14 cellular contexts compared by ENCODE assay signal in the genomic region with DNA sequence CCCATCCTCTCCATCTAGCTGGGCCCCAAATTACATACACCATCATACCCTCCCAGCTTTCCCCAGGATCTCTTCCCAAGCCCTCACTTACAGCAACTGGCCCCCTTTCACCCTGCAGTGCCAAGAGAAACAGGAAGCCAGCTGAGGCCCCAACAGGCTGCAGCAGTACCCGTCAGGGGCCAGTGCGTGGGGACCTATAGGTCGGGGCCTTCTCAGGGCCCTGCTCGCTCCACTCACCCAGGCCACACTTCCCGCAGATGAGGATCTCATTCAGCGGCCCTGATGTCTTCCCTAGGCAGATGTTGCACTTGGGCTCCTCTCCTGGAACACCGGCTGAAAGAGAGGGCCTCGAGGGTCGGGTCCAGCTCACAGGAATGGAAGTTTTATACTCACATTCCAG. TPM values are rescaled to one million over a fixed set of nuclear protein-coding genes. Genes with fewer than 3 reads are reported as not detected.
DNase-seq lines count a peak whose midpoint lies in the region; ATAC-seq and TF ChIP-seq lines count a peak whose summit lies in the region.
"Had no signal": no experiment of that assay in that cellular context is flagged by ENCODE, and none has a peak within 500 bp of the region (broad histone marks: within the 10 kb centered on the region; RNA-seq: fewer than 3 reads in every experiment).

No MANE protein-coding gene starts in this region.

- H3K27me3 ChIP-seq in prostate gland (replicated peaks; ENCODE audit: insufficient read depth) = no peaks in the 10 kb centered on the region
- H3K27me3 ChIP-seq: upper lobe of right lung had no signal

- no peak overlapping the region for H3K27ac ChIP-seq in prostate gland

- POLR2A ChIA-PET in activated CD4-positive, alpha-beta memory T cell treated with anti-CD3 and anti-CD28 coated beads, Interleukin-2, amount 10 ng/mL, durations not matched to agents 7 days and 5 days (lab: Charles Lee) = interaction anchor here (0.7 to 18.3 kb wide), 9 partner anchors 7 to 77 kb away, joined by 3 to 864 read pairs (median 10); a partner anchor contains a TSS
- POLR2A ChIA-PET in naive thymus-derived CD8-positive, alpha-beta T cell (lab: Charles Lee) = interaction anchor here (0.7 to 18.9 kb wide), 13 partner anchors 9 to 77 kb away, joined by 3 to 580 read pairs (median 12); a partner anchor contains a TSS

- no peaks in the 10 kb centered on the region for H3K4me1 ChIP-seq in prostate gland (replicated peaks)

- no peak for TF ChIP-seq POLR2A in prostate gland (IDR thresholded peaks at IDR 0.05)

- intact Hi-C loops in natural killer cell (cut with micrococcal nuclease) = no loop called here
- intact Hi-C loops in prostate gland (cut with DNase I) = loop anchor here (10.0 kb wide), 1 partner anchor 115 kb away; no protein-coding TSS in a partner anchor

- no peaks in the 10 kb centered on the region for H3K9me3 ChIP-seq in prostate gland
- H3K9me3 ChIP-seq: lower lobe of right lung, upper lobe of right lung had no signal

- no peaks in the 10 kb centered on the region for H3K9me3 Mint-ChIP-seq in natural killer cell treated with Interleukin-12 subunit alpha and Interleukin-12 subunit beta and Interleukin-15 and Interleukin-18, amount 100 ng/mL, for 72 hours
- H3K9me3 Mint-ChIP-seq in natural killer cell = no peaks in the 10 kb centered on the region
- no peaks in the 10 kb centered on the region for H3K9me3 Mint-ChIP-seq in activated CD4-positive, alpha-beta memory T cell treated with anti-CD3 and anti-CD28 coated beads, Interleukin-2, amount 10 ng/mL, durations not matched to agents 7 days and 5 days
- no peaks in the 10 kb centered on the region for H3K9me3 Mint-ChIP-seq in naive thymus-derived CD8-positive, alpha-beta T cell

- H3K36me3 ChIP-seq in prostate gland = no peaks in the 10 kb centered on the region
- H3K36me3 ChIP-seq: upper lobe of right lung had no signal

- H3K27me3 Mint-ChIP-seq in natural killer cell treated with Interleukin-12 subunit alpha and Interleukin-12 subunit beta and Interleukin-15 and Interleukin-18, amount 100 ng/mL, for 72 hours = no peaks in the 10 kb centered on the region
- H3K27me3 Mint-ChIP-seq in natural killer cell (ENCODE audit: low read depth in 2 of 2) = no peaks in the 10 kb centered on the region
- H3K27me3 Mint-ChIP-seq in activated CD4-positive, alpha-beta memory T cell treated with anti-CD3 and anti-CD28 coated beads, Interleukin-2, amount 10 ng/mL, durations not matched to agents 7 days and 5 days = no peaks in the 10 kb centered on the region
- no peaks in the 10 kb centered on the region for H3K27me3 Mint-ChIP-seq in naive thymus-derived CD8-positive, alpha-beta T cell

- H3K4me3 Mint-ChIP-seq in natural killer cell treated with Interleukin-12 subunit alpha and Interleukin-12 subunit beta and Interleukin-15 and Interleukin-18, amount 100 ng/mL, for 72 hours = peak overlapping the region; percentile 25
- H3K4me3 Mint-ChIP-seq in natural killer cell = no peak overlapping the region
- no peak overlapping the region for H3K4me3 Mint-ChIP-seq in activated CD4-positive, alpha-beta memory T cell treated with anti-CD3 and anti-CD28 coated beads, Interleukin-2, amount 10 ng/mL, durations not matched to agents 7 days and 5 days
- H3K4me3 Mint-ChIP-seq in naive thymus-derived CD8-positive, alpha-beta T cell = peak overlapping the region in 3 of 10 donors; percentile 27 to 41 (median 37)

- H3K4me3 ChIP-seq in prostate gland = no peak overlapping the region
- H3K4me3 ChIP-seq: lower lobe of right lung, upper lobe of right lung had no signal

- WGBS in prostate gland = 91% methylated on average over 9 of the region's 9 CpGs

- peaks cover 30 to 36% of the 10 kb centered on the region in 2 donors for H3K4me1 Mint-ChIP-seq in natural killer cell treated with Interleukin-12 subunit alpha and Interleukin-12 subunit beta and Interleukin-15 and Interleukin-18, amount 100 ng/mL, for 72 hours (ENCODE audit: low read depth in 2 of 2)
- peaks cover 4 to 24% of the 10 kb centered on the region in 2 donors for H3K4me1 Mint-ChIP-seq in natural killer cell
- peaks cover 66% of the 10 kb centered on the region for H3K4me1 Mint-ChIP-seq in activated CD4-positive, alpha-beta memory T cell treated with anti-CD3 and anti-CD28 coated beads, Interleukin-2, amount 10 ng/mL, durations not matched to agents 7 days and 5 days
- peaks cover 12 to 56% (median 35%) of the 10 kb centered on the region in 4 donors for H3K4me1 Mint-ChIP-seq in naive thymus-derived CD8-positive, alpha-beta T cell

- ATAC-seq in natural killer cell treated with Interleukin-12 subunit alpha and Interleukin-12 subunit beta and Interleukin-15 and Interleukin-18, amount 100 ng/mL, for 72 hours = no peak
- ATAC-seq in natural killer cell = no peak
- no peak for ATAC-seq in naive thymus-derived CD8-positive, alpha-beta T cell
- ATAC-seq in HG02885 (IDR thresholded peaks at IDR 0.05; ENCODE audit: poor library complexity, unreplicated experiment) = no peak
- no peak for ATAC-seq in GM19351 (IDR thresholded peaks at IDR 0.05; ENCODE audit: unreplicated experiment)
- ATAC-seq: lower lobe of right lung, Right ventricle myocardium inferior, upper lobe of right lung had no signal

- peaks cover 18% of the 10 kb centered on the region for H3K36me3 Mint-ChIP-seq in natural killer cell treated with Interleukin-12 subunit alpha and Interleukin-12 subunit beta and Interleukin-15 and Interleukin-18, amount 100 ng/mL, for 72 hours
- no peaks in the 10 kb centered on the region for H3K36me3 Mint-ChIP-seq in natural killer cell
- peaks cover 87% of the 10 kb centered on the region for H3K36me3 Mint-ChIP-seq in activated CD4-positive, alpha-beta memory T cell treated with anti-CD3 and anti-CD28 coated beads, Interleukin-2, amount 10 ng/mL, durations not matched to agents 7 days and 5 days (ENCODE audit: low read depth)
- H3K36me3 Mint-ChIP-seq in naive thymus-derived CD8-positive, alpha-beta T cell = peaks cover 0 to 49% (median 3%) of the 10 kb centered on the region in 3 donors

- DNase-seq in natural killer cell treated with Interleukin-12 subunit alpha and Interleukin-12 subunit beta and Interleukin-15 and Interleukin-18, amount 100 ng/mL, for 72 hours (ENCODE audit: low spot score) = peak; percentile 59
- DNase-seq in natural killer cell (no peak), 8988T (no peak), prostate gland (ENCODE audit: low spot score) (no peak)
- no peak for DNase-seq in activated CD4-positive, alpha-beta memory T cell treated with anti-CD3 and anti-CD28 coated beads, Interleukin-2, amount 10 ng/mL, durations not matched to agents 7 days and 5 days
- no peak for DNase-seq in naive thymus-derived CD8-positive, alpha-beta T cell
- DNase-seq: DND-41, NCI-H1694, NCI-H526, upper lobe of right lung had no signal

- CTCF ChIA-PET in activated CD4-positive, alpha-beta memory T cell treated with anti-CD3 and anti-CD28 coated beads, Interleukin-2, amount 10 ng/mL, durations not matched to agents 7 days and 5 days (lab: Charles Lee) = interaction anchor here (0.9 to 4.9 kb wide), 6 partner anchors 22 to 190 kb away, joined by 3 to 66 read pairs (median 8); no protein-coding TSS in a partner anchor

- H3K27ac Mint-ChIP-seq in natural killer cell treated with Interleukin-12 subunit alpha and Interleukin-12 subunit beta and Interleukin-15 and Interleukin-18, amount 100 ng/mL, for 72 hours = no peak overlapping the region
- H3K27ac Mint-ChIP-seq in natural killer cell = peak overlapping the region in 1 of 2 donors; percentile 94
- peak overlapping the region; percentile 92 for H3K27ac Mint-ChIP-seq in activated CD4-positive, alpha-beta memory T cell treated with anti-CD3 and anti-CD28 coated beads, Interleukin-2, amount 10 ng/mL, durations not matched to agents 7 days and 5 days
- H3K27ac Mint-ChIP-seq in naive thymus-derived CD8-positive, alpha-beta T cell = peak overlapping the region in 7 of 10 donors; percentile 76 to 99 (median 93)

- TF ChIP-seq CTCF in natural killer cell (IDR thresholded peaks at IDR 0.05) = no peak
- no peak for TF ChIP-seq CTCF in prostate gland (IDR thresholded peaks at IDR 0.05)

RNA-seq across cellular contexts. Expression of a gene that starts 6.8 kb away (rescaled TPM):
- total RNA-seq in natural killer cell treated with Interleukin-12 subunit alpha and Interleukin-12 subunit beta and Interleukin-15 and Interleukin-18, amount 100 ng/mL, for 72 hours = 100 to 1,000 TPM in 1 of 2 donors, 10 to 100 TPM in 1; 97.4 to 177 TPM
- total RNA-seq in natural killer cell = 10 to 100 TPM; 34.1 to 54.0 (median 47.8) TPM
- 100 to 1,000 TPM; 229 TPM for total RNA-seq in activated CD4-positive, alpha-beta memory T cell treated with anti-CD3 and anti-CD28 coated beads, Interleukin-2, amount 10 ng/mL, durations not matched to agents 7 days and 5 days
- total RNA-seq in naive thymus-derived CD8-positive, alpha-beta T cell = 100 to 1,000 TPM; 143 to 144 TPM
- 10 to 100 TPM in 1 of 3 donors, 1 to 10 TPM in 2; 6.3 to 11.8 (median 9.4) TPM for polyA plus RNA-seq in naive thymus-derived CD8-positive, alpha-beta T cell
- total RNA-seq in prostate gland = 10 to 100 TPM; 19.9 to 37.6 TPM

RNA-seq across cellular contexts. Expression of a gene that starts 27.5 kb away (rescaled TPM):
- total RNA-seq in natural killer cell treated with Interleukin-12 subunit alpha and Interleukin-12 subunit beta and Interleukin-15 and Interleukin-18, amount 100 ng/mL, for 72 hours = 10 to 100 TPM; 59.5 to 70.4 TPM
- total RNA-seq in natural killer cell (10 to 100 TPM; 24.6 to 41.2 (median 37.1) TPM), prostate gland (10 to 100 TPM; 30.0 to 36.3 TPM)
- 10 to 100 TPM; 51.8 to 64.0 TPM for total RNA-seq in activated CD4-positive, alpha-beta memory T cell treated with anti-CD3 and anti-CD28 coated beads, Interleukin-2, amount 10 ng/mL, durations not matched to agents 7 days and 5 days
- 10 to 100 TPM; 53.0 to 57.9 TPM for total RNA-seq in naive thymus-derived CD8-positive, alpha-beta T cell
- 10 to 100 TPM; 13.7 to 23.4 (median 23.3) TPM for polyA plus RNA-seq in naive thymus-derived CD8-positive, alpha-beta T cell

RNA-seq across cellular contexts. Expression of a gene that starts 56.4 kb away (rescaled TPM):
- 100 to 1,000 TPM; 145 to 375 TPM for total RNA-seq in natural killer cell treated with Interleukin-12 subunit alpha and Interleukin-12 subunit beta and Interleukin-15 and Interleukin-18, amount 100 ng/mL, for 72 hours
- total RNA-seq in natural killer cell (10 to 100 TPM; 23.4 to 33.9 (median 30.5) TPM), prostate gland (1 to 10 TPM; 3.1 to 6.9 TPM)
- 10 to 100 TPM; 73.6 to 74.3 TPM for total RNA-seq in activated CD4-positive, alpha-beta memory T cell treated with anti-CD3 and anti-CD28 coated beads, Interleukin-2, amount 10 ng/mL, durations not matched to agents 7 days and 5 days
- 100 to 1,000 TPM; 125 to 126 TPM for total RNA-seq in naive thymus-derived CD8-positive, alpha-beta T cell
- polyA plus RNA-seq in naive thymus-derived CD8-positive, alpha-beta T cell = 1 to 10 TPM; 3.7 to 7.0 (median 4.9) TPM

Comparison
In these comparisons a context has a peak if more than half of its experiments do, and no peak if none do; other contexts are left out.
1. H3K27ac Mint-ChIP-seq: peak in activated CD4-positive, alpha-beta memory T cell treated with anti-CD3 and anti-CD28 coated beads, Interleukin-2, amount 10 ng/mL, durations not matched to agents 7 days and 5 days (single experiment) and naive thymus-derived CD8-positive, alpha-beta T cell (7 of 10); none in natural killer cell treated with Interleukin-12 subunit alpha and Interleukin-12 subunit beta and Interleukin-15 and Interleukin-18, amount 100 ng/mL, for 72 hours (0 of 2).